ENCODE assay signal across 24 cellular contexts in genomic region chr3:28019740-28020139, GRCh38.
"Had no signal": no experiment of that assay in that cellular context is flagged by ENCODE, and none has a peak within 500 bp of the region (broad histone marks: within the 10 kb centered on the region; RNA-seq: fewer than 3 reads in every experiment).

No MANE protein-coding gene starts in this region.

- H3K4me3 Mint-ChIP-seq: activated B cell treated with CpG ODN at 0.5 μM for 24 hours; activated naive CD4-positive, alpha-beta T cell treated with anti-CD3 and anti-CD28 coated beads, Interleukin-2, amount 50 U/mL, for 24 hours; nephron progenitor cell had no signal

- H3K4me1 Mint-ChIP-seq: activated B cell treated with CpG ODN at 0.5 μM for 24 hours; activated naive CD4-positive, alpha-beta T cell treated with anti-CD3 and anti-CD28 coated beads, Interleukin-2, amount 50 U/mL, for 24 hours; nephron progenitor cell had no signal

- H3K27me3 Mint-ChIP-seq: activated B cell treated with CpG ODN at 0.5 μM for 24 hours; activated naive CD4-positive, alpha-beta T cell treated with anti-CD3 and anti-CD28 coated beads, Interleukin-2, amount 50 U/mL, for 24 hours; progenitor cell of endocrine pancreas had no signal

- H3K4me3 ChIP-seq: breast epithelium, mucosa of descending colon, ovary, right lobe of liver, testis, transverse colon had no signal

- H3K27me3 ChIP-seq: breast epithelium, ovary, right lobe of liver, testis, transverse colon had no signal

- ATAC-seq: left cardiac atrium; left ventricle myocardium superior; mucosa of descending colon; right lobe of liver; stimulated activated naive CD8-positive, alpha-beta T cell treated with anti-CD3 and anti-CD28 coated beads, Interleukin-15, Interleukin-2, amounts not matched to agents 100 U/mL and 50 U/mL, for 24 hours had no signal

- H3K27ac ChIP-seq: breast epithelium, ovary, right lobe of liver, testis, transverse colon had no signal

- DNase-seq: activated B cell treated with CpG ODN at 0.5 μM for 24 hours; activated CD4-positive, alpha-beta T cell treated with anti-CD3 and anti-CD28 coated beads for 4 hours; activated CD4-positive, alpha-beta T cell treated with anti-CD3 and anti-CD28 coated beads, Interleukin-2, amount 50 U/mL, for 48 hours; activated CD8-positive, alpha-beta memory T cell treated with anti-CD3 and anti-CD28 coated beads, Interleukin-2, amount 50 U/mL, for 48 hours; activated gamma-delta T cell treated with Interleukin-2 at 50 U/mL for 16 hours; central memory CD4-positive, alpha-beta T cell; head of caudate nucleus; hippocampal formation; left cardiac atrium; left ventricle myocardium superior; mucosa of descending colon; nephron progenitor cell; ovary; right lobe of liver; stimulated activated CD4-positive, alpha-beta T cell treated with anti-CD3 and anti-CD28 coated beads, Interleukin-2, amount 100 ng/mL, for 48 hours; stimulated activated naive CD8-positive, alpha-beta T cell treated with anti-CD3 and anti-CD28 coated beads, Interleukin-15, Interleukin-2, amounts not matched to agents 100 U/mL and 50 U/mL, for 24 hours; testis; transverse colon had no signal

- H3K4me1 ChIP-seq: breast epithelium, right lobe of liver, testis, transverse colon had no signal

- H3K9me3 ChIP-seq: ovary, right lobe of liver, testis had no signal

- H3K36me3 ChIP-seq: breast epithelium, ovary, right lobe of liver, transverse colon had no signal

- H3K27ac Mint-ChIP-seq: activated B cell treated with CpG ODN at 0.5 μM for 24 hours; activated naive CD4-positive, alpha-beta T cell treated with anti-CD3 and anti-CD28 coated beads, Interleukin-2, amount 50 U/mL, for 24 hours; nephron progenitor cell had no signal

- FAIRE-seq: endothelial cell of umbilical vein, keratinocyte, urothelium cell line had no signal
